Comparison of ENCODE assay signal across 27 cellular contexts in genomic region chr5:116524505-116524904, GRCh38. TPM values are rescaled to one million over a fixed set of nuclear protein-coding genes. Genes with fewer than 3 reads are reported as not detected.
DNase-seq lines count a peak whose midpoint lies in the region; ATAC-seq, FAIRE-seq and TF ChIP-seq lines count a peak whose summit lies in the region.
"Had no signal": no experiment of that assay in that cellular context is flagged by ENCODE, and none has a peak within 500 bp of the region (broad histone marks: within the 10 kb centered on the region; RNA-seq: fewer than 3 reads in every experiment).

No MANE protein-coding gene starts in this region.

- DNase-seq in GM12892 (ENCODE audit: insufficient read length) (no peak), WTC11 (ENCODE audit: low spot score) (no peak), left kidney (ENCODE audit: low read depth, low spot score) (peak; percentile 40), progenitor cell of endocrine pancreas (ENCODE audit: low spot score, unreplicated experiment) (no peak), A172 (ENCODE audit: low spot score) (no peak), dedifferentiated amniotic fluid mesenchymal stem cell (ENCODE audit: extremely low spot score) (no peak)
- no peak for DNase-seq in activated T-helper 1 cell treated with anti-CD3 and anti-CD28 coated beads, Interleukin-12 subunit alpha, Interleukin-12 subunit beta, Interleukin-2, Interleukin-4 antibody, amounts not matched to agents 30 ng/mL and 10 ng/mL and 1 ng/mL, durations not matched to agents 14 hours and 24 hours and 36 hours (ENCODE audit: low spot score)
- DNase-seq: AML-193; C1 segment of cervical spinal cord; CD4-positive, alpha-beta memory T cell; COR-L47; DMS53; GOT3; HCEC 1CT; Kasumi-1; NCI-H1092 treated with DMSO at 0.1 percent for 48 hours; NCI-H1436 treated with DMSO at 0.1 percent for 48 hours; NCI-H187 treated with DMSO at 0.1 percent for 48 hours; NCI-H446; NCI-H774; SIG-M5 had no signal

- H3K4me1 Mint-ChIP-seq in WTC11, result peaks cover 99% of the 10 kb centered on the region
- H3K4me1 Mint-ChIP-seq in progenitor cell of endocrine pancreas (ENCODE audit: low read depth), result peaks cover 69% of the 10 kb centered on the region
- H3K4me1 Mint-ChIP-seq in activated T-helper 1 cell treated with anti-CD3 and anti-CD28 coated beads, Interleukin-12 subunit alpha, Interleukin-12 subunit beta, Interleukin-2, Interleukin-4 antibody, amounts not matched to agents 30 ng/mL and 10 ng/mL and 1 ng/mL, durations not matched to agents 14 hours and 24 hours and 36 hours (ENCODE audit: low read depth), result no peaks in the 10 kb centered on the region
- H3K4me1 Mint-ChIP-seq: CD4-positive, alpha-beta memory T cell had no signal

- FAIRE-seq in GM12892 (lab: Jason Lieb, UNC), result peak; percentile 5
- FAIRE-seq: A204.1, K562, RCC 7860 had no signal

- no peak for TF ChIP-seq POLR2A in GM12892 (IDR thresholded peaks at IDR 0.05; ENCODE audit: low read depth, low read length)

- no peak for ATAC-seq in WTC11
- no peak for ATAC-seq in HG02798 (IDR thresholded peaks at IDR 0.05; ENCODE audit: poor library complexity, unreplicated experiment)
- ATAC-seq: K562 had no signal

- H3K36me3 Mint-ChIP-seq in WTC11 (no peaks in the 10 kb centered on the region; the same call in 1 of the 2 replicates), progenitor cell of endocrine pancreas (ENCODE audit: insufficient read depth) (peaks cover 5% of the 10 kb centered on the region)
- no peaks in the 10 kb centered on the region for H3K36me3 Mint-ChIP-seq in activated T-helper 1 cell treated with anti-CD3 and anti-CD28 coated beads, Interleukin-12 subunit alpha, Interleukin-12 subunit beta, Interleukin-2, Interleukin-4 antibody, amounts not matched to agents 30 ng/mL and 10 ng/mL and 1 ng/mL, durations not matched to agents 14 hours and 24 hours and 36 hours (ENCODE audit: low read depth)

- TF ChIP-seq CTCF in WTC11 (IDR thresholded peaks at IDR 0.05), result no peak
- no peak for TF ChIP-seq CTCF in progenitor cell of endocrine pancreas (IDR thresholded peaks at IDR 0.05; ENCODE audit: unreplicated experiment)

- H3K4me3 Mint-ChIP-seq in WTC11 (no peak overlapping the region), progenitor cell of endocrine pancreas (ENCODE audit: low read depth) (no peak overlapping the region)
- no peak overlapping the region for H3K4me3 Mint-ChIP-seq in activated T-helper 1 cell treated with anti-CD3 and anti-CD28 coated beads, Interleukin-12 subunit alpha, Interleukin-12 subunit beta, Interleukin-2, Interleukin-4 antibody, amounts not matched to agents 30 ng/mL and 10 ng/mL and 1 ng/mL, durations not matched to agents 14 hours and 24 hours and 36 hours
- H3K4me3 Mint-ChIP-seq: CD4-positive, alpha-beta memory T cell had no signal

- H3K9me3 Mint-ChIP-seq in WTC11, result no peaks in the 10 kb centered on the region
- no peaks in the 10 kb centered on the region for H3K9me3 Mint-ChIP-seq in progenitor cell of endocrine pancreas (ENCODE audit: low read depth)
- no peaks in the 10 kb centered on the region for H3K9me3 Mint-ChIP-seq in activated T-helper 1 cell treated with anti-CD3 and anti-CD28 coated beads, Interleukin-12 subunit alpha, Interleukin-12 subunit beta, Interleukin-2, Interleukin-4 antibody, amounts not matched to agents 30 ng/mL and 10 ng/mL and 1 ng/mL, durations not matched to agents 14 hours and 24 hours and 36 hours

- H3K27ac Mint-ChIP-seq in WTC11 (peak overlapping the region; percentile 45), progenitor cell of endocrine pancreas (peak overlapping the region; percentile 51)
- H3K27ac Mint-ChIP-seq in activated T-helper 1 cell treated with anti-CD3 and anti-CD28 coated beads, Interleukin-12 subunit alpha, Interleukin-12 subunit beta, Interleukin-2, Interleukin-4 antibody, amounts not matched to agents 30 ng/mL and 10 ng/mL and 1 ng/mL, durations not matched to agents 14 hours and 24 hours and 36 hours, result no peak overlapping the region
- H3K27ac Mint-ChIP-seq: CD4-positive, alpha-beta memory T cell had no signal

- H3K27me3 Mint-ChIP-seq in WTC11 (ENCODE audit: low read depth) (no peaks in the 10 kb centered on the region), progenitor cell of endocrine pancreas (no peaks in the 10 kb centered on the region)
- peaks cover 3% of the 10 kb centered on the region for H3K27me3 Mint-ChIP-seq in activated T-helper 1 cell treated with anti-CD3 and anti-CD28 coated beads, Interleukin-12 subunit alpha, Interleukin-12 subunit beta, Interleukin-2, Interleukin-4 antibody, amounts not matched to agents 30 ng/mL and 10 ng/mL and 1 ng/mL, durations not matched to agents 14 hours and 24 hours and 36 hours (ENCODE audit: insufficient read depth)
- H3K27me3 Mint-ChIP-seq: CD4-positive, alpha-beta memory T cell had no signal

- CTCF ChIA-PET in WTC11 (lab: Charles Lee), result interaction anchor here (0.7 kb wide), 1 partner anchor 340 kb away, joined by 4 read pairs; no protein-coding TSS in a partner anchor

- POLR2A ChIA-PET in WTC11 (lab: Charles Lee), result no interaction called here

- intact Hi-C loops in activated T-helper 1 cell treated with anti-CD3 and anti-CD28 coated beads, Interleukin-12 subunit alpha, Interleukin-12 subunit beta, Interleukin-2, Interleukin-4 antibody, amounts not matched to agents 30 ng/mL and 10 ng/mL and 1 ng/mL, durations not matched to agents 14 hours and 24 hours and 36 hours (cut with micrococcal nuclease), result no loop called here

TF ChIP-seq in WTC11, 78 proteins besides CTCF, POLR2A, EP300 and RAD21 (continues in another document):
- TF ChIP-seq FOXP1 (CRISPR knock-in tag; IDR thresholded peaks at IDR 0.05; ENCODE audit: borderline replicate concordance) (no peak), GTF2I (CRISPR knock-in tag; conservative IDR thresholded peaks at IDR 0.05) (no peak), SMAD4 (CRISPR knock-in tag; IDR thresholded peaks at IDR 0.05) (no peak), ZNF512 (CRISPR knock-in tag; IDR thresholded peaks at IDR 0.05; ENCODE audit: borderline replicate concordance) (no peak), ZNF416 (CRISPR knock-in tag; IDR thresholded peaks at IDR 0.05) (no peak), TEAD1 (CRISPR knock-in tag; IDR thresholded peaks at IDR 0.05) (no peak), USF2 (CRISPR knock-in tag; IDR thresholded peaks at IDR 0.05) (no peak), ZNF425 (CRISPR knock-in tag; conservative IDR thresholded peaks at IDR 0.05) (no peak), CBFB (CRISPR knock-in tag; IDR thresholded peaks at IDR 0.05; ENCODE audit: low read depth) (no peak), ZNF423 (CRISPR knock-in tag; IDR thresholded peaks at IDR 0.05) (no peak), MLX (CRISPR knock-in tag; IDR thresholded peaks at IDR 0.05) (no peak), SP1 (CRISPR knock-in tag; conservative IDR thresholded peaks at IDR 0.05) (no peak)

RNA-seq across cellular contexts. Expression of gene SEMA6A, which starts 50.1 kb away (rescaled TPM):
- 10.0 TPM for polyA plus RNA-seq in GM12892 (2012; ENCODE audit: missing spikeins)
- 336 to 406 TPM (median 357 TPM) in 3 replicates for total RNA-seq in WTC11 (2021)
- total RNA-seq in progenitor cell of endocrine pancreas, result 89.9 and 105 TPM in 2 replicates
- total RNA-seq in A172 (2014; rRNA removed; shearing (Covaris generic)), result 0.57 and 1.5 TPM in 2 replicates
- 0.23 and 0.39 TPM in 2 replicates for total RNA-seq in activated T-helper 1 cell treated with anti-CD3 and anti-CD28 coated beads, Interleukin-12 subunit alpha, Interleukin-12 subunit beta, Interleukin-2, Interleukin-4 antibody, amounts not matched to agents 30 ng/mL and 10 ng/mL and 1 ng/mL, durations not matched to agents 14 hours and 24 hours and 36 hours
- total RNA-seq: CD4-positive, alpha-beta memory T cell; G401; M059J had no signal

Comparison
In these comparisons a context has a peak if more than half of its experiments do, and no peak if none do; other contexts are left out.
1. RNA of gene SEMA6A, which starts 50.1 kb away (total RNA-seq): 336 to 406 TPM in WTC11 and 89.9 to 105 TPM in progenitor cell of endocrine pancreas; 0.57 to 1.5 TPM in A172 and 0.23 to 0.39 TPM in activated T-helper 1 cell treated with anti-CD3 and anti-CD28 coated beads, Interleukin-12 subunit alpha, Interleukin-12 subunit beta, Interleukin-2, Interleukin-4 antibody, amounts not matched to agents 30 ng/mL and 10 ng/mL and 1 ng/mL, durations not matched to agents 14 hours and 24 hours and 36 hours; every median in the first group is over 10 times any median in the second.